ENCODE assay signal across 1 cellular context in genomic region chr17:7989781-7990655, GRCh38.
TF ChIP-seq lines count a peak whose summit lies in the region.

No MANE protein-coding gene starts in this region.

TF ChIP-seq in HepG2, 621 proteins besides CTCF, POLR2A, EP300 and RAD21 (continued from another document and continues in another):
- TF ChIP-seq ZBTB33 (CRISPR knock-in tag; IDR thresholded peaks at IDR 0.05), result peak; percentile 53; the same call in 1 of the 2 replicates
- no peak for TF ChIP-seq TERF1 (CRISPR knock-in tag; IDR thresholded peaks at IDR 0.05)
- peak; percentile 60; the same call in 1 of the 2 replicates for TF ChIP-seq ZNF543 (CRISPR knock-in tag; IDR thresholded peaks at IDR 0.05)
- no peak for TF ChIP-seq ZNF639 (CRISPR knock-in tag; conservative IDR thresholded peaks at IDR 0.05)
- 0 out of 2 replicates have a peak, but pooled peaks have one; percentile 28 for TF ChIP-seq MXD4 (CRISPR knock-in tag; IDR thresholded peaks at IDR 0.05)
- TF ChIP-seq ZNF281 (CRISPR knock-in tag; IDR thresholded peaks at IDR 0.05; ENCODE audit: borderline replicate concordance), result no peak
- no peak for TF ChIP-seq DDIT3 (CRISPR knock-in tag; IDR thresholded peaks at IDR 0.05)
- no peak for TF ChIP-seq ZNF232 (CRISPR knock-in tag; IDR thresholded peaks at IDR 0.05; ENCODE audit: borderline replicate concordance)
- TF ChIP-seq FOXP1 (IDR thresholded peaks at IDR 0.05), result no peak
- no peak for TF ChIP-seq FOXP1 (CRISPR knock-in tag; IDR thresholded peaks at IDR 0.05)
- no peak for TF ChIP-seq ZNF337 (CRISPR knock-in tag; IDR thresholded peaks at IDR 0.05; ENCODE audit: borderline replicate concordance, low read depth)
- TF ChIP-seq NFKBIZ (CRISPR knock-in tag; IDR thresholded peaks at IDR 0.05), result no peak
- TF ChIP-seq ZZZ3 (CRISPR knock-in tag; IDR thresholded peaks at IDR 0.05; ENCODE audit: borderline replicate concordance), result no peak
- no peak for TF ChIP-seq ZNF672 (CRISPR knock-in tag; IDR thresholded peaks at IDR 0.05)
- no peak for TF ChIP-seq ATM (IDR thresholded peaks at IDR 0.05; ENCODE audit: borderline replicate concordance)
- TF ChIP-seq KLF15 (CRISPR knock-in tag; IDR thresholded peaks at IDR 0.05; ENCODE audit: borderline replicate concordance), result no peak
- peak; percentile 78 for TF ChIP-seq SALL1 (CRISPR knock-in tag; IDR thresholded peaks at IDR 0.05)
- no peak for TF ChIP-seq IKZF4 (CRISPR knock-in tag; IDR thresholded peaks at IDR 0.05; ENCODE audit: borderline replicate concordance, low read depth, not compliant biosample characterization)
- no peak for TF ChIP-seq GATA4 (IDR thresholded peaks at IDR 0.05; ENCODE audit: borderline replicate concordance, low read depth)
- no peak for TF ChIP-seq SKIL (CRISPR knock-in tag; IDR thresholded peaks at IDR 0.05; ENCODE audit: borderline replicate concordance)
- TF ChIP-seq CEBPZ (IDR thresholded peaks at IDR 0.05; ENCODE audit: low read length), result no peak
- TF ChIP-seq KDM5A (IDR thresholded peaks at IDR 0.05; ENCODE audit: borderline replicate concordance, low read length), result no peak
- no peak for TF ChIP-seq ZNF567 (CRISPR knock-in tag; IDR thresholded peaks at IDR 0.05; ENCODE audit: borderline replicate concordance)
- TF ChIP-seq NR2F2 (IDR thresholded peaks at IDR 0.05; ENCODE audit: borderline replicate concordance, low read depth), result no peak
- peak; percentile 67 for TF ChIP-seq ZFX (CRISPR knock-in tag; IDR thresholded peaks at IDR 0.05; ENCODE audit: low read depth)
- TF ChIP-seq MEIS1 (CRISPR knock-in tag; IDR thresholded peaks at IDR 0.05; ENCODE audit: borderline replicate concordance), result no peak
- peak; percentile 17; the same call in 1 of the 2 replicates for TF ChIP-seq MED1 (CRISPR knock-in tag; IDR thresholded peaks at IDR 0.05)
- TF ChIP-seq NFYC (CRISPR knock-in tag; IDR thresholded peaks at IDR 0.05), result no peak
- TF ChIP-seq ZBTB10 (CRISPR knock-in tag; IDR thresholded peaks at IDR 0.05; ENCODE audit: borderline replicate concordance), result no peak
- no peak for TF ChIP-seq ZNF784 (CRISPR knock-in tag; IDR thresholded peaks at IDR 0.05; ENCODE audit: borderline replicate concordance)
- no peak; the same call in 1 of the 2 replicates for TF ChIP-seq HOXA3 (CRISPR knock-in tag; IDR thresholded peaks at IDR 0.05)
- no peak for TF ChIP-seq TBP (CRISPR knock-in tag; IDR thresholded peaks at IDR 0.05)
- no peak for TF ChIP-seq NR3C1 (CRISPR knock-in tag; IDR thresholded peaks at IDR 0.05)
